17 cellular contexts compared by ENCODE assay signal in genomic region chr7:27106906-27107250, GRCh38. TPM values are rescaled to one million over a fixed set of nuclear protein-coding genes. Genes with fewer than 3 reads are reported as not detected.
DNase-seq lines count a peak whose midpoint lies in the region; ATAC-seq, FAIRE-seq and TF ChIP-seq lines count a peak whose summit lies in the region.
"Had no signal": no experiment of that assay in that cellular context is flagged by ENCODE, and none has a peak within 500 bp of the region (broad histone marks: within the 10 kb centered on the region; RNA-seq: fewer than 3 reads in every experiment).

No MANE protein-coding gene starts in this region.

- ATAC-seq in GM19324 (IDR thresholded peaks at IDR 0.05; ENCODE audit: low FRiP score, unreplicated experiment) (no peak), HG03280 (IDR thresholded peaks at IDR 0.05; ENCODE audit: unreplicated experiment) (no peak), left colon (no peak)
- ATAC-seq: activated naive CD8-positive, alpha-beta T cell treated with anti-CD3 and anti-CD28 coated beads, Interleukin-2, amount 50 U/mL, for 24 hours had no signal

- H3K9me1 ChIP-seq in keratinocyte (ENCODE audit: control insufficient read depth, extremely low read depth, insufficient read depth, low read length), result no peaks in the 10 kb centered on the region

- POLR2A ChIA-PET in RWPE1 (lab: Yijun Ruan, JAX; ENCODE audit: low non-redundant PET), result no interaction called here

- H4K20me1 ChIP-seq in keratinocyte (ENCODE audit: control insufficient read depth, extremely low read depth, insufficient read depth, low read length), result no peaks in the 10 kb centered on the region

- H3K27me3 Mint-ChIP-seq in brain, result peaks cover 100% of the 10 kb centered on the region

- dilution Hi-C loops in keratinocyte (cut with MboI; ENCODE audit: extremely low pct_ligation_motif_present, low sequenced_read_pairs), result no loop called here

- intact Hi-C loops in left colon (cut with DNase I, micrococcal nuclease), result no loop called here

- no peaks in the 10 kb centered on the region for H3K36me3 ChIP-seq in ES-I3 (ENCODE audit: insufficient read depth, low read length)
- no peaks in the 10 kb centered on the region for H3K36me3 ChIP-seq in keratinocyte (ENCODE audit: control insufficient read depth in 2 of 2, extremely low read depth in 1 of 2, insufficient read depth in 2 of 2, low read length in 2 of 2)
- no peaks in the 10 kb centered on the region for H3K36me3 ChIP-seq in rectal smooth muscle tissue (ENCODE audit: control insufficient read depth, insufficient read depth, low read length)
- H3K36me3 ChIP-seq: MG63 had no signal

- no peaks in the 10 kb centered on the region for H3K9me3 ChIP-seq in ES-I3 (ENCODE audit: control insufficient read depth, insufficient read depth, low read length)
- no peaks in the 10 kb centered on the region for H3K9me3 ChIP-seq in keratinocyte (ENCODE audit: control insufficient read depth, low read depth, low read length)
- H3K9me3 ChIP-seq: MG63, mucosa of descending colon had no signal

- H3K27ac ChIP-seq in keratinocyte (ENCODE audit: control insufficient read depth, insufficient read depth, low read length) (peak overlapping the region; percentile 59), rectal smooth muscle tissue (ENCODE audit: low read depth, low read length) (peak overlapping the region; percentile 75), RWPE1 (no peak overlapping the region)
- H3K27ac ChIP-seq: HL-60, SK-N-MC had no signal

- H3K36me3 Mint-ChIP-seq in brain, result peaks cover 3% of the 10 kb centered on the region

- H3K9ac ChIP-seq in ES-I3 (ENCODE audit: low read depth, low read length) (peak overlapping the region; percentile 38; the same call in 1 of the 2 replicates), keratinocyte (ENCODE audit: control insufficient read depth, extremely low read depth, insufficient read depth, low read length) (peak overlapping the region; percentile 67), rectal smooth muscle tissue (ENCODE audit: low read length) (peak overlapping the region; percentile 13)

- H3K4me1 Mint-ChIP-seq in brain, result peaks cover 41% of the 10 kb centered on the region

- H3K4me3 Mint-ChIP-seq in brain, result peak overlapping the region in 4 of 5 experiments; percentile 65 to 91 (median 73)
- H3K4me3 Mint-ChIP-seq: activated B cell treated with CpG ODN at 0.5 μM for 24 hours; activated naive CD8-positive, alpha-beta T cell treated with anti-CD3 and anti-CD28 coated beads, Interleukin-2, amount 50 U/mL, for 24 hours had no signal

- no peak for DNase-seq in keratinocyte (ENCODE audit: low read depth, low spot score)
- no peak for DNase-seq in RWPE1 (ENCODE audit: low spot score)
- DNase-seq in left colon, result no peak
- DNase-seq: activated B cell treated with CpG ODN at 0.5 μM for 24 hours; activated naive CD8-positive, alpha-beta T cell treated with anti-CD3 and anti-CD28 coated beads, Interleukin-2, amount 50 U/mL, for 24 hours; effector CD8-positive, alpha-beta T cell; hippocampal formation; MG63; NK-92 treated with Interleukin-12 subunit alpha and Interleukin-12 subunit beta, amount 100 ng/mL, for 24 hours had no signal

- H3K9me3 Mint-ChIP-seq in brain, result peaks cover 0 to 10% (median 5%) of the 10 kb centered on the region in 5 experiments
- H3K9me3 Mint-ChIP-seq: activated B cell treated with CpG ODN at 0.5 μM for 24 hours; activated naive CD8-positive, alpha-beta T cell treated with anti-CD3 and anti-CD28 coated beads, Interleukin-2, amount 50 U/mL, for 24 hours had no signal

- H3K4me2 ChIP-seq in keratinocyte (ENCODE audit: control insufficient read depth, extremely low read depth, insufficient read depth, low read depth, low read length), result peak overlapping the region; percentile 76

- peak overlapping the region in 2 of 3 experiments; percentile 39 to 46 for H3K4me3 ChIP-seq in keratinocyte (ENCODE audit: control insufficient read depth in 2 of 3, extremely low read depth in 1 of 3, insufficient read depth in 2 of 3, low read depth in 1 of 3, low read length in 3 of 3)
- peak overlapping the region; percentile 48 for H3K4me3 ChIP-seq in rectal smooth muscle tissue (ENCODE audit: low read length)
- H3K4me3 ChIP-seq: MG63, mucosa of descending colon, SK-N-MC had no signal

- H2AFZ ChIP-seq in keratinocyte (ENCODE audit: control insufficient read depth, low read length), result no peak overlapping the region

- TF ChIP-seq CTCF in brain (conservative IDR thresholded peaks at IDR 0.05), result no peak
- no peak for TF ChIP-seq CTCF in keratinocyte (optimal IDR thresholded peaks at IDR 0.05 in 1 of 3, IDR thresholded peaks at IDR 0.05 in 1 of 3, conservative IDR thresholded peaks at IDR 0.05 in 1 of 3; ENCODE audit: extremely low read depth in 1 of 3, insufficient read depth in 2 of 3, low read length in 3 of 3)
- TF ChIP-seq CTCF in RWPE1 (conservative IDR thresholded peaks at IDR 0.05; ENCODE audit: low read depth), result no peak

- H3K4me1 ChIP-seq in ES-I3 (ENCODE audit: insufficient read depth, low read length) (peaks cover 8% of the 10 kb centered on the region), keratinocyte (ENCODE audit: control insufficient read depth, extremely low read depth, insufficient read depth, low read length) (peaks cover 38% of the 10 kb centered on the region), rectal smooth muscle tissue (ENCODE audit: control insufficient read depth, insufficient read depth, low read length) (peaks cover 23% of the 10 kb centered on the region)

- no peak for FAIRE-seq in keratinocyte (lab: Jason Lieb, UNC)

- peaks cover 16% of the 10 kb centered on the region for H3K79me2 ChIP-seq in keratinocyte (ENCODE audit: control insufficient read depth, insufficient read depth, low read length)

- peak overlapping the region in 4 of 5 experiments; percentile 61 to 99 (median 94) for H3K27ac Mint-ChIP-seq in brain
- H3K27ac Mint-ChIP-seq: activated B cell treated with CpG ODN at 0.5 μM for 24 hours; activated naive CD8-positive, alpha-beta T cell treated with anti-CD3 and anti-CD28 coated beads, Interleukin-2, amount 50 U/mL, for 24 hours had no signal

- H3K27me3 ChIP-seq in keratinocyte (ENCODE audit: control insufficient read depth, extremely low read depth, insufficient read depth, low read length), result no peaks in the 10 kb centered on the region
- H3K27me3 ChIP-seq in rectal smooth muscle tissue (ENCODE audit: control insufficient read depth, insufficient read depth, low read length), result no peaks in the 10 kb centered on the region
- H3K27me3 ChIP-seq: MG63 had no signal

- CTCF ChIA-PET in RWPE1 (lab: Yijun Ruan, JAX), result interaction anchor here (0.7 kb wide), 1 partner anchor 411 kb away, joined by 4 read pairs; no protein-coding TSS in a partner anchor

RNA-seq across cellular contexts. Expression of gene HOXA2, which starts 4.4 kb away (rescaled TPM):
- polyA plus RNA-seq in brain (ENCODE audit: insufficient read depth, low read depth, low replicate concordance), result not detected
- polyA plus RNA-seq in keratinocyte, result 0.22 to 1.1 TPM (median 0.71 TPM) in 3 replicates
- polyA plus RNA-seq in keratinocyte (2011; ENCODE audit: low read depth), result 0.24 TPM
- 0.25 and 0.47 TPM in 2 replicates for polyA plus RNA-seq in keratinocyte (2011; cell fraction: cytosol; rRNA removed)
- 1.1 and 1.2 TPM in 2 replicates for polyA plus RNA-seq in keratinocyte (2011; cell fraction: nucleus; rRNA removed)
- polyA plus RNA-seq in keratinocyte (2012; ENCODE audit: low replicate concordance), result 0.14 and 0.80 TPM in 2 replicates
- polyA minus RNA-seq in keratinocyte, result 0.23 to 0.35 TPM in 2 of 3 replicates, not detected in the other
- not detected for polyA minus RNA-seq in keratinocyte (2011; cell fraction: cytosol; rRNA and poly(A)+ RNA removed)
- 0.54 TPM in 1 of 2 replicates, not detected in the other for polyA minus RNA-seq in keratinocyte (2011; cell fraction: nucleus; rRNA and poly(A)+ RNA removed)
- total RNA-seq in left colon, result 1 to 10 TPM; 2.7 to 3.2 TPM
- total RNA-seq: activated B cell treated with CpG ODN at 0.5 μM for 24 hours had no signal

RNA-seq across cellular contexts. Expression of gene HOXA1, which starts 11.1 kb away (rescaled TPM):
- not detected for polyA plus RNA-seq in brain (ENCODE audit: insufficient read depth, low read depth, low replicate concordance)
- 5.2 to 12.5 TPM (median 11.9 TPM) in 3 replicates for polyA plus RNA-seq in keratinocyte
- polyA plus RNA-seq in keratinocyte (2011; ENCODE audit: low read depth), result 1.3 TPM
- polyA plus RNA-seq in keratinocyte (2011; cell fraction: cytosol; rRNA removed), result 11.8 and 14.4 TPM in 2 replicates
- 7.9 and 8.1 TPM in 2 replicates for polyA plus RNA-seq in keratinocyte (2011; cell fraction: nucleus; rRNA removed)
- polyA plus RNA-seq in keratinocyte (2012; ENCODE audit: low replicate concordance), result 4.2 and 10.2 TPM in 2 replicates
- polyA minus RNA-seq in keratinocyte, result 3.6 to 10.2 TPM (median 7.7 TPM) in 3 replicates
- polyA minus RNA-seq in keratinocyte (2011; cell fraction: cytosol; rRNA and poly(A)+ RNA removed), result 4.4 TPM
- 2.6 and 5.5 TPM in 2 replicates for polyA minus RNA-seq in keratinocyte (2011; cell fraction: nucleus; rRNA and poly(A)+ RNA removed)
- total RNA-seq in left colon, result 1 to 10 TPM; 2.4 to 3.0 TPM

RNA-seq across cellular contexts. Expression of gene HOXA4, which starts 23.7 kb away (rescaled TPM):
- polyA plus RNA-seq in brain (ENCODE audit: insufficient read depth, low read depth, low replicate concordance), result 1.1 TPM
- 0.40 to 1.8 TPM (median 1.5 TPM) in 3 replicates for polyA plus RNA-seq in keratinocyte
- 0.55 TPM for polyA plus RNA-seq in keratinocyte (2011; ENCODE audit: low read depth)
- 1.3 and 1.5 TPM in 2 replicates for polyA plus RNA-seq in keratinocyte (2011; cell fraction: cytosol; rRNA removed)
- polyA plus RNA-seq in keratinocyte (2011; cell fraction: nucleus; rRNA removed), result 2.1 and 2.6 TPM in 2 replicates
- 1.2 and 1.7 TPM in 2 replicates for polyA plus RNA-seq in keratinocyte (2012; ENCODE audit: low replicate concordance)
- polyA minus RNA-seq in keratinocyte, result 0.30 to 0.99 TPM (median 0.74 TPM) in 3 replicates
- polyA minus RNA-seq in keratinocyte (2011; cell fraction: cytosol; rRNA and poly(A)+ RNA removed), result not detected
- 0.54 and 0.63 TPM in 2 replicates for polyA minus RNA-seq in keratinocyte (2011; cell fraction: nucleus; rRNA and poly(A)+ RNA removed)
- 1 to 10 TPM; 4.5 to 5.1 TPM for total RNA-seq in left colon

RNA-seq across cellular contexts. Expression of gene HOXA5, which starts 36.6 kb away (rescaled TPM):
- polyA plus RNA-seq in brain (ENCODE audit: insufficient read depth, low read depth, low replicate concordance) (25.3 TPM), keratinocyte (3.3 to 7.1 TPM (median 4.5 TPM) in 3 replicates)
- polyA plus RNA-seq in keratinocyte (2011; ENCODE audit: low read depth), result 6.8 TPM
- 3.1 and 4.3 TPM in 2 replicates for polyA plus RNA-seq in keratinocyte (2011; cell fraction: cytosol; rRNA removed)
- polyA plus RNA-seq in keratinocyte (2011; cell fraction: nucleus; rRNA removed), result 9.4 and 10.0 TPM in 2 replicates
- polyA plus RNA-seq in keratinocyte (2012; ENCODE audit: low replicate concordance), result 3.2 and 5.0 TPM in 2 replicates
- 2.3 to 4.3 TPM (median 2.7 TPM) in 3 replicates for polyA minus RNA-seq in keratinocyte
- 4.4 TPM for polyA minus RNA-seq in keratinocyte (2011; cell fraction: cytosol; rRNA and poly(A)+ RNA removed)
- 5.0 and 5.5 TPM in 2 replicates for polyA minus RNA-seq in keratinocyte (2011; cell fraction: nucleus; rRNA and poly(A)+ RNA removed)
- total RNA-seq in left colon, result 10 to 100 TPM; 13.0 to 16.2 TPM
- total RNA-seq: activated B cell treated with CpG ODN at 0.5 μM for 24 hours had no signal

RNA-seq across cellular contexts. Expression of gene HOXA6, which starts 40.7 kb away (rescaled TPM):
- polyA plus RNA-seq in brain (ENCODE audit: insufficient read depth, low read depth, low replicate concordance), result 14.9 TPM
- polyA plus RNA-seq in keratinocyte, result 0.52 to 0.72 TPM (median 0.54 TPM) in 3 replicates
- polyA plus RNA-seq in keratinocyte (2011; ENCODE audit: low read depth), result not detected
- 0.26 and 0.68 TPM in 2 replicates for polyA plus RNA-seq in keratinocyte (2011; cell fraction: cytosol; rRNA removed)
- polyA plus RNA-seq in keratinocyte (2011; cell fraction: nucleus; rRNA removed), result 1.8 and 2.5 TPM in 2 replicates
- polyA plus RNA-seq in keratinocyte (2012; ENCODE audit: low replicate concordance), result 0.44 and 1.4 TPM in 2 replicates
- 0.59 to 2.3 TPM (median 1.1 TPM) in 3 replicates for polyA minus RNA-seq in keratinocyte
- polyA minus RNA-seq in keratinocyte (2011; cell fraction: cytosol; rRNA and poly(A)+ RNA removed), result not detected
- polyA minus RNA-seq in keratinocyte (2011; cell fraction: nucleus; rRNA and poly(A)+ RNA removed), result 2.7 and 3.6 TPM in 2 replicates
- 10 to 100 TPM; 20.0 to 21.2 TPM for total RNA-seq in left colon
- total RNA-seq: activated B cell treated with CpG ODN at 0.5 μM for 24 hours had no signal

Comparison
In these comparisons a context has a peak if more than half of its experiments do, and no peak if none do; other contexts are left out.
1. H3K9ac ChIP-seq: peak in every context shown above with its lines; median percentile 67 in keratinocyte; 38 in ES-I3; 13 in rectal smooth muscle tissue.